9 cellular contexts compared by ENCODE assay signal in the genomic region with DNA sequence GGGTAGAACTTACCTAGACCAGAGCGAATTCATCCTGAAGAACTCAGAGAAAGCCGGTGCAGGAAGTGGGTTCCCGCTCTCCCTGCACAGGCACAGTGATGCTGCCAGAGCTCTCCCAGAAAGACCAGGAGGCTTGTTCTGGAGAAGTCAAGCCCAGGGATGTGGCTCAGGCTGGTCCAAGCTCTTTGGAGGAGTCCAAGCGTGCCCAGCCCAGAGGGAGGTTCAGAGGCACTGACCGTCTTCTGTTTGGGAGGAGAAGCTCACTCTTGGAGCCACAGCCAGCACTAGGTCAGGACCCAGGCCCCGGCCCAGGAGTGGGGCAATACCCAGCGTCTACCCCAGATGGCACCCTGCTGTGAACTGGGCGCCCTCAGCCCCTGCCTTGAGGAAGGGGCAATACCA. TPM values are rescaled to one million over a fixed set of nuclear protein-coding genes. Genes with fewer than 3 reads are reported as not detected.
DNase-seq lines count a peak whose midpoint lies in the region; ATAC-seq and TF ChIP-seq lines count a peak whose summit lies in the region.
"Had no signal": no experiment of that assay in that cellular context is flagged by ENCODE, and none has a peak within 500 bp of the region (broad histone marks: within the 10 kb centered on the region; RNA-seq: fewer than 3 reads in every experiment).

No MANE protein-coding gene starts in this region.

- peak; percentile 13 for ATAC-seq in RWPE2 (ENCODE audit: low read depth)
- no peak for ATAC-seq in stimulated activated effector memory CD8-positive, alpha-beta T cell treated with anti-CD3 and anti-CD28 coated beads, Interleukin-12 subunit alpha, Interleukin-12 subunit beta, amount 100 ng/mL, for 72 hours
- ATAC-seq in left colon = no peak
- ATAC-seq in GM19452 (IDR thresholded peaks at IDR 0.05; ENCODE audit: unreplicated experiment) = no peak
- no peak for ATAC-seq in GM19455 (IDR thresholded peaks at IDR 0.05; ENCODE audit: unreplicated experiment)

- peaks cover 55% of the 10 kb centered on the region for H3K4me1 ChIP-seq in RWPE2 (ENCODE audit: insufficient read depth, poor library complexity, severe bottlenecking)

- H3K9me3 ChIP-seq in RWPE2 (ENCODE audit: severe bottlenecking) = no peaks in the 10 kb centered on the region

- no peaks in the 10 kb centered on the region; the same call in 1 of the 2 replicates for H3K27me3 ChIP-seq in H7 (ENCODE audit: control insufficient read depth, insufficient read depth, low read length)
- no peaks in the 10 kb centered on the region for H3K27me3 ChIP-seq in RWPE2 (ENCODE audit: insufficient read depth, poor library complexity, severe bottlenecking)

- H3K36me3 Mint-ChIP-seq in stimulated activated effector memory CD8-positive, alpha-beta T cell treated with anti-CD3 and anti-CD28 coated beads, Interleukin-12 subunit alpha, Interleukin-12 subunit beta, amount 100 ng/mL, for 72 hours = peaks cover 6% of the 10 kb centered on the region

- intact Hi-C loops in left colon (cut with DNase I, micrococcal nuclease) = no loop called here

- peak; percentile 57 for TF ChIP-seq CTCF in RWPE2 (IDR thresholded peaks at IDR 0.05; ENCODE audit: poor library complexity, severe bottlenecking)

- peak; percentile 56 for DNase-seq in H7
- peak; percentile 84 for DNase-seq in RWPE2 (ENCODE audit: low spot score)
- DNase-seq in glomerular visceral epithelial cell (ENCODE audit: extremely low spot score) = peak; percentile 22
- no peak for DNase-seq in stimulated activated effector memory CD8-positive, alpha-beta T cell treated with anti-CD3 and anti-CD28 coated beads, Interleukin-12 subunit alpha, Interleukin-12 subunit beta, amount 100 ng/mL, for 72 hours (ENCODE audit: low spot score in 2 of 2)
- DNase-seq in left colon = no peak
- DNase-seq: NCI-H1436, T-helper 2 cell had no signal

- H3K9me3 Mint-ChIP-seq in stimulated activated effector memory CD8-positive, alpha-beta T cell treated with anti-CD3 and anti-CD28 coated beads, Interleukin-12 subunit alpha, Interleukin-12 subunit beta, amount 100 ng/mL, for 72 hours = no peaks in the 10 kb centered on the region

- H3K36me3 ChIP-seq in H7 (replicated peaks; ENCODE audit: control insufficient read depth, insufficient read depth, low read length) (no peaks in the 10 kb centered on the region), RWPE2 (ENCODE audit: low read depth) (peaks cover 25% of the 10 kb centered on the region)

- H3K27ac ChIP-seq in RWPE2 (ENCODE audit: poor library complexity, severe bottlenecking) = peak overlapping the region; percentile 100

- peak overlapping the region; percentile 88 for H3K4me3 Mint-ChIP-seq in stimulated activated effector memory CD8-positive, alpha-beta T cell treated with anti-CD3 and anti-CD28 coated beads, Interleukin-12 subunit alpha, Interleukin-12 subunit beta, amount 100 ng/mL, for 72 hours

- H3K4me1 Mint-ChIP-seq in stimulated activated effector memory CD8-positive, alpha-beta T cell treated with anti-CD3 and anti-CD28 coated beads, Interleukin-12 subunit alpha, Interleukin-12 subunit beta, amount 100 ng/mL, for 72 hours = peaks cover 35% of the 10 kb centered on the region

- H3K27ac Mint-ChIP-seq in stimulated activated effector memory CD8-positive, alpha-beta T cell treated with anti-CD3 and anti-CD28 coated beads, Interleukin-12 subunit alpha, Interleukin-12 subunit beta, amount 100 ng/mL, for 72 hours = no peak overlapping the region

- H3K4me3 ChIP-seq in H7 (ENCODE audit: insufficient read depth, low read depth, low read length) = peak overlapping the region; percentile 5; the same call in 1 of the 2 replicates
- peak overlapping the region; percentile 85 for H3K4me3 ChIP-seq in RWPE2 (ENCODE audit: severe bottlenecking)

RNA-seq across cellular contexts. Expression of gene PMEPA1, which starts 1.5 kb away (rescaled TPM):
- total RNA-seq in H7 (2014; rRNA removed; shearing (Covaris generic)) = 17.8 and 25.1 TPM in 2 replicates
- 10 to 100 TPM; 15.0 to 41.6 TPM for total RNA-seq in left colon

Comparison
In these comparisons a context has a peak if more than half of its experiments do, and no peak if none do; other contexts are left out.
1. DNase-seq: peak in H7 (single experiment), RWPE2 (single experiment) and glomerular visceral epithelial cell (single experiment); none in stimulated activated effector memory CD8-positive, alpha-beta T cell treated with anti-CD3 and anti-CD28 coated beads, Interleukin-12 subunit alpha, Interleukin-12 subunit beta, amount 100 ng/mL, for 72 hours (0 of 2) and left colon (0 of 2).